1 cellular context compared by ENCODE assay signal in the genomic region with DNA sequence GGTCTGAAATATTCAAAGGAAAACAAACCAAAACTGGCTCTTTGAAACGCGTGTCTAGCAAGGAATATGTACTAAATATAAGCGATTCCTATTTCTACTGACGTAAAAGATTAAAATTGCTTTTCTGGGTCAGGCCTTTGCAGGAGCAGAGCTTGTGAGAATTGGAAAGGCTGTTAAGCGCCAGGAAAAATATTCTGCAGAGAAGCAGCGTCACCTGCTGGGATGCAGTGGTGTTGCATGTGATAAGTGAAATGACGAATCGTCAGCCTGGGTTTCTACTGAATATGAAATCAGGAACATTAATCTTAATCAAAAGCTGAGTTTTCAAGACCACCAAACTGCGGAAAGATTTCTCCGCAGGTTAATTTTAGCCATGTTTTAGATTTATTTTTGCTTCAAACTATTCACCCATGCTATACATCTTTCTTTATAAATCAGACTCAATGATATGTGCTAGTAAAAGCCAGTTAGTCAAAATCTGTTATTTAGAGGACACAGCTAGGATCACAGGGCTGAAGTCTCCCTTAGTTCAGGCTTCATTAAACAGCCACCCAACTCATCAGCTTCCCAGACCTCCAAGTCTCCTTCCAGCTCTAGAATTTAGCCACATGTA.
TF ChIP-seq lines count a peak whose summit lies in the region.

No MANE protein-coding gene starts in this region.

TF ChIP-seq in HEK293, 187 proteins besides CTCF, POLR2A, EP300 and RAD21 (continued from another document):
- TF ChIP-seq, protein P1, sequence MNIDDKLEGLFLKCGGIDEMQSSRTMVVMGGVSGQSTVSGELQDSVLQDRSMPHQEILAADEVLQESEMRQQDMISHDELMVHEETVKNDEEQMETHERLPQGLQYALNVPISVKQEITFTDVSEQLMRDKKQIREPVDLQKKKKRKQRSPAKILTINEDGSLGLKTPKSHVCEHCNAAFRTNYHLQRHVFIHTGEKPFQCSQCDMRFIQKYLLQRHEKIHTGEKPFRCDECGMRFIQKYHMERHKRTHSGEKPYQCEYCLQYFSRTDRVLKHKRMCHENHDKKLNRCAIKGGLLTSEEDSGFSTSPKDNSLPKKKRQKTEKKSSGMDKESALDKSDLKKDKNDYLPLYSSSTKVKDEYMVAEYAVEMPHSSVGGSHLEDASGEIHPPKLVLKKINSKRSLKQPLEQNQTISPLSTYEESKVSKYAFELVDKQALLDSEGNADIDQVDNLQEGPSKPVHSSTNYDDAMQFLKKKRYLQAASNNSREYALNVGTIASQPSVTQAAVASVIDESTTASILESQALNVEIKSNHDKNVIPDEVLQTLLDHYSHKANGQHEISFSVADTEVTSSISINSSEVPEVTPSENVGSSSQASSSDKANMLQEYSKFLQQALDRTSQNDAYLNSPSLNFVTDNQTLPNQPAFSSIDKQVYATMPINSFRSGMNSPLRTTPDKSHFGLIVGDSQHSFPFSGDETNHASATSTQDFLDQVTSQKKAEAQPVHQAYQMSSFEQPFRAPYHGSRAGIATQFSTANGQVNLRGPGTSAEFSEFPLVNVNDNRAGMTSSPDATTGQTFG (tag by site-specific recombination; IDR thresholded peaks at IDR 0.05; ENCODE audit: borderline replicate concordance) = no peak
- TF ChIP-seq ZNF777 (tag by site-specific recombination; IDR thresholded peaks at IDR 0.05; ENCODE audit: borderline replicate concordance) (no peak), ZNF610 (tag by site-specific recombination; IDR thresholded peaks at IDR 0.05; ENCODE audit: borderline replicate concordance) (no peak), BCL11A (tag by site-specific recombination; IDR thresholded peaks at IDR 0.05; ENCODE audit: low read depth) (no peak), ZFP3 (tag by site-specific recombination; IDR thresholded peaks at IDR 0.05; ENCODE audit: low read depth) (no peak)
- TF ChIP-seq, protein P2, sequence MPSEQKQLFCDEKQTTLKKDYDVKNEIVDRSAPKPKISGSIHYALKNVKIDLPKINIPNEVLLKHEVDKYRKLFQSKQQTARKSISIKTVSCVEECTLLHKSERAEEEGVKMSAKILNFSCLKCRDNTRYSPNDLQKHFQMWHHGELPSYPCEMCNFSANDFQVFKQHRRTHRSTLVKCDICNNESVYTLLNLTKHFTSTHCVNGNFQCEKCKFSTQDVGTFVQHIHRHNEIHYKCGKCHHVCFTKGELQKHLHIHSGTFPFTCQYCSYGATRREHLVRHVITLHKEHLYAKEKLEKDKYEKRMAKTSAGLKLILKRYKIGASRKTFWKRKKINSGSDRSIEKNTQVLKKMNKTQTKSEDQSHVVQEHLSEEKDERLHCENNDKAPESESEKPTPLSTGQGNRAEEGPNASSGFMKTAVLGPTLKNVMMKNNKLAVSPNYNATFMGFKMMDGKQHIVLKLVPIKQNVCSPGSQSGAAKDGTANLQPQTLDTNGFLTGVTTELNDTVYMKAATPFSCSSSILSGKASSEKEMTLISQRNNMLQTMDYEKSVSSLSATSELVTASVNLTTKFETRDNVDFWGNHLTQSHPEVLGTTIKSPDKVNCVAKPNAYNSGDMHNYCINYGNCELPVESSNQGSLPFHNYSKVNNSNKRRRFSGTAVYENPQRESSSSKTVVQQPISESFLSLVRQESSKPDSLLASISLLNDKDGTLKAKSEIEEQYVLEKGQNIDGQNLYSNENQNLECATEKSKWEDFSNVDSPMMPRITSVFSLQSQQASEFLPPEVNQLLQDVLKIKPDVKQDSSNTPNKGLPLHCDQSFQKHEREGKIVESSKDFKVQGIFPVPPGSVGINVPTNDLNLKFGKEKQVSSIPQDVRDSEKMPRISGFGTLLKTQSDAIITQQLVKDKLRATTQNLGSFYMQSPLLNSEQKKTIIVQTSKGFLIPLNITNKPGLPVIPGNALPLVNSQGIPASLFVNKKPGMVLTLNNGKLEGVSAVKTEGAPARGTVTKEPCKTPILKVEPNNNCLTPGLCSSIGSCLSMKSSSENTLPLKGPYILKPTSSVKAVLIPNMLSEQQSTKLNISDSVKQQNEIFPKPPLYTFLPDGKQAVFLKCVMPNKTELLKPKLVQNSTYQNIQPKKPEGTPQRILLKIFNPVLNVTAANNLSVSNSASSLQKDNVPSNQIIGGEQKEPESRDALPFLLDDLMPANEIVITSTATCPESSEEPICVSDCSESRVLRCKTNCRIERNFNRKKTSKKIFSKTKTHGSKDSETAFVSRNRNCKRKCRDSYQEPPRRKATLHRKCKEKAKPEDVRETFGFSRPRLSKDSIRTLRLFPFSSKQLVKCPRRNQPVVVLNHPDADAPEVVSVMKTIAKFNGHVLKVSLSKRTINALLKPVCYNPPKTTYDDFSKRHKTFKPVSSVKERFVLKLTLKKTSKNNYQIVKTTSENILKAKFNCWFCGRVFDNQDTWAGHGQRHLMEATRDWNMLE (tag by site-specific recombination; conservative IDR thresholded peaks at IDR 0.05; ENCODE audit: low read depth) = no peak
TF ChIP-seq in HEK293: peak in this region for 4.
